ENCODE assay signal across 23 cellular contexts in the genomic region with DNA sequence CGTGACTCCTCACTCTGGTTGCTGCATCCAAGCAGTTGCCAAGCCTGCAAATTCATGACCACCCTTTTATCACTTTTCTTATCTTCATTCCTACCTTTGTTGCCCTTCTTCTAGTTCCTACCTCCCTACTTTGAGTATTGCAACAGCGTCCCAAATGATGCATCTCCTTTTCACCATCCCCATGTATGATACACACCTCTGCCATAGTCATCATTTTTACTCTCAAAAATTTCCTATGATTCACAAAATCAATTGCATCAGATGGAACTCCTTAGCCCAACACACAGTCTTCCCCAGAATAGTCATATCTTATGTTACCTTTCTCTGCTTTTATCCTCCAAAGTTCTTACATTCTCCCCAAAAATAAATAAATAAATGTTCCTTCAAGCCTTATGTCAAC.
DNase-seq lines count a peak whose midpoint lies in the region; ATAC-seq, FAIRE-seq and TF ChIP-seq lines count a peak whose summit lies in the region.
"Had no signal": no experiment of that assay in that cellular context is flagged by ENCODE, and none has a peak within 500 bp of the region (broad histone marks: within the 10 kb centered on the region; RNA-seq: fewer than 3 reads in every experiment).

No MANE protein-coding gene starts in this region.

- H3K4me2 ChIP-seq in mammary epithelial cell (ENCODE audit: insufficient read depth, low read depth, low read length), result no peak overlapping the region
- H3K4me2 ChIP-seq in Karpas-422 (ENCODE audit: low read depth, low read length, poor library complexity, severe bottlenecking), result no peak overlapping the region
- H3K4me2 ChIP-seq in HepG2 (ENCODE audit: low read depth, low read length), result no peak overlapping the region
- H3K4me2 ChIP-seq: BLaER1 had no signal

- H3K4me3 Mint-ChIP-seq in MCF 10A (ENCODE audit: unreplicated experiment), result no peak overlapping the region
- H3K4me3 Mint-ChIP-seq: B cell; CD4-positive, CD25-positive, alpha-beta regulatory T cell; CD8-positive, alpha-beta T cell had no signal

- no peaks in the 10 kb centered on the region for H3K27me3 ChIP-seq in breast epithelium
- peaks cover 2% of the 10 kb centered on the region for H3K27me3 ChIP-seq in mammary epithelial cell (ENCODE audit: insufficient read depth, low read length)
- H3K27me3 ChIP-seq in foreskin keratinocyte, result no peaks in the 10 kb centered on the region
- no peaks in the 10 kb centered on the region for H3K27me3 ChIP-seq in Karpas-422 (ENCODE audit: low read length)
- no peaks in the 10 kb centered on the region for H3K27me3 ChIP-seq in HepG2 (ENCODE audit: control insufficient read depth in 1 of 2, insufficient read depth in 2 of 2, low read length in 2 of 2)
- H3K27me3 ChIP-seq: BLaER1 had no signal

- peak; percentile 13 for DNase-seq in MCF 10A (ENCODE audit: unreplicated experiment)
- DNase-seq in breast epithelium (ENCODE audit: low spot score in 2 of 2), result no peak
- peak; percentile 33 for DNase-seq in mammary epithelial cell
- peak in 1 of 2 donors; percentile 28 for DNase-seq in foreskin keratinocyte
- DNase-seq in NCI-H345 (lab: John Stamatoyannopoulos, UW), result no peak
- DNase-seq in Karpas-422, result no peak
- no peak for DNase-seq in HepG2 (ENCODE audit: low spot score)
- DNase-seq: Caco-2; CD4-positive, CD25-positive, alpha-beta regulatory T cell; CD8-positive, alpha-beta T cell; DMS153; DND-41; H7; HCEC 1CT had no signal

- H3K9ac ChIP-seq in mammary epithelial cell (ENCODE audit: insufficient read depth, low read length) (no peak overlapping the region), Karpas-422 (ENCODE audit: low read length) (no peak overlapping the region), HepG2 (ENCODE audit: insufficient read depth, low read depth, low read length) (no peak overlapping the region)
- H3K9ac ChIP-seq: BLaER1 had no signal

- TF ChIP-seq RAD21 in HepG2 (CRISPR knock-in tag; IDR thresholded peaks at IDR 0.05), result no peak

- H3K9me3 ChIP-seq in breast epithelium (no peaks in the 10 kb centered on the region), mammary epithelial cell (replicated peaks; ENCODE audit: insufficient read depth, low read length) (no peaks in the 10 kb centered on the region), Karpas-422 (ENCODE audit: low read length) (no peaks in the 10 kb centered on the region), HepG2 (ENCODE audit: low read length) (no peaks in the 10 kb centered on the region)
- H3K9me3 ChIP-seq: BLaER1, Caco-2 had no signal

- no peak for TF ChIP-seq CTCF in MCF 10A (IDR thresholded peaks at IDR 0.05; ENCODE audit: unreplicated experiment)
- no peak for TF ChIP-seq CTCF in breast epithelium (IDR thresholded peaks at IDR 0.05)
- no peak for TF ChIP-seq CTCF in mammary epithelial cell (conservative IDR thresholded peaks at IDR 0.05 in 1 of 2, IDR thresholded peaks at IDR 0.05 in 1 of 2; ENCODE audit: extremely low read depth in 1 of 2, insufficient read depth in 1 of 2, low read depth in 1 of 2, low read length in 2 of 2)
- no peak for TF ChIP-seq CTCF in foreskin keratinocyte (conservative IDR thresholded peaks at IDR 0.05)
- no peak for TF ChIP-seq CTCF in HepG2 (CRISPR knock-in tag; IDR thresholded peaks at IDR 0.05)

- no peak for TF ChIP-seq EP300 in HepG2 (IDR thresholded peaks at IDR 0.05; ENCODE audit: low read depth in 2 of 2, low read length in 2 of 2)
- TF ChIP-seq EP300 in HepG2 (CRISPR knock-in tag; IDR thresholded peaks at IDR 0.05; ENCODE audit: borderline replicate concordance), result no peak

- H2AFZ ChIP-seq in mammary epithelial cell (ENCODE audit: low read depth, low read length) (no peak overlapping the region), Karpas-422 (ENCODE audit: low read length) (no peak overlapping the region), HepG2 (ENCODE audit: low read length) (no peak overlapping the region)

- dilution Hi-C loops in mammary epithelial cell (cut with HindIII; ENCODE audit: low sequenced_read_pairs), result no loop called here

- intact Hi-C loops in MCF 10A (cut with micrococcal nuclease) (no loop called here), breast epithelium (cut with DNase I; ENCODE audit: low total_unique reads) (no loop called here), mammary epithelial cell (cut with micrococcal nuclease) (loop anchor here (5.0 to 10.0 kb wide), 3 partner anchors 170 to 1393 kb away; no protein-coding TSS in a partner anchor), HepG2 (cut with micrococcal nuclease; ENCODE audit: unreplicated experiment) (no loop called here)

- CTCF ChIA-PET in MCF 10A (lab: Yijun Ruan, JAX), result no interaction called here
- CTCF ChIA-PET in mammary epithelial cell (lab: Charles Lee; ENCODE audit: low non-redundant PET), result no interaction called here
- CTCF ChIA-PET in HepG2 (lab: Yijun Ruan, JAX; ENCODE audit: low intra/inter-chr PET ratio, low total read pairs), result no interaction called here

- ATAC-seq in foreskin keratinocyte (peak; percentile 68), HG02981 (IDR thresholded peaks at IDR 0.05; ENCODE audit: unreplicated experiment) (no peak), HepG2 (no peak)
- ATAC-seq: CD8-positive, alpha-beta T cell had no signal

- H3K36me3 ChIP-seq in breast epithelium (no peaks in the 10 kb centered on the region), mammary epithelial cell (ENCODE audit: insufficient read depth, low read length) (no peaks in the 10 kb centered on the region), Karpas-422 (ENCODE audit: insufficient read depth, low read length) (no peaks in the 10 kb centered on the region), HepG2 (replicated peaks in 1 of 2; ENCODE audit: control insufficient read depth in 1 of 2, insufficient read depth in 2 of 2, low read length in 2 of 2) (no peaks in the 10 kb centered on the region)
- H3K36me3 ChIP-seq: BLaER1 had no signal

- H3K27ac Mint-ChIP-seq in MCF 10A (ENCODE audit: low read depth, unreplicated experiment), result no peak overlapping the region
- H3K27ac Mint-ChIP-seq: B cell; CD4-positive, CD25-positive, alpha-beta regulatory T cell; CD8-positive, alpha-beta T cell had no signal

- in situ Hi-C loops in mammary epithelial cell (cut with MboI; ENCODE audit: low sequenced_read_pairs in 2 of 2), result loop anchor here in 1 of 2 donors (25.0 kb wide), 2 partner anchors 272 to 422 kb away; no protein-coding TSS in a partner anchor
- in situ Hi-C loops in HepG2 (cut with HindIII; ENCODE audit: extremely low pct_ligation_motif_present, low pct_unique_long_range_greater_than_20kb), result loop anchor here (5.0 kb wide), 1 partner anchor 62 kb away; no protein-coding TSS in a partner anchor

- no peak for TF ChIP-seq POLR2A in breast epithelium (IDR thresholded peaks at IDR 0.05)
- no peak for TF ChIP-seq POLR2A in HepG2 (IDR thresholded peaks at IDR 0.05; ENCODE audit: insufficient read depth in 1 of 2, low read depth in 2 of 2, low read length in 2 of 2)

- no peak overlapping the region for H3K27ac ChIP-seq in breast epithelium
- no peak overlapping the region for H3K27ac ChIP-seq in mammary epithelial cell (ENCODE audit: insufficient read depth, low read depth, low read length)
- H3K27ac ChIP-seq in foreskin keratinocyte, result no peak overlapping the region
- H3K27ac ChIP-seq in Karpas-422 (ENCODE audit: low read length), result no peak overlapping the region
- H3K27ac ChIP-seq in HepG2 (ENCODE audit: extremely low read length, insufficient read depth, low read length), result no peak overlapping the region
- H3K27ac ChIP-seq: 22Rv1, BLaER1, C4-2B had no signal

- no peak for FAIRE-seq in HepG2 (lab: Jason Lieb, UNC)
- FAIRE-seq: A204.1, G401.6, GM12892, H1 had no signal

- H3K4me3 ChIP-seq in breast epithelium (no peak overlapping the region), mammary epithelial cell (replicated peaks in 1 of 3; ENCODE audit: insufficient read depth in 1 of 3, low read depth in 2 of 3, low read length in 3 of 3) (no peak overlapping the region), Karpas-422 (ENCODE audit: low read length) (no peak overlapping the region), HepG2 (replicated peaks in 1 of 3; ENCODE audit: insufficient read depth in 1 of 3, low read depth in 2 of 3, low read length in 3 of 3) (no peak overlapping the region)
- H3K4me3 ChIP-seq: BLaER1 had no signal

- no peaks in the 10 kb centered on the region for H3K9me2 ChIP-seq in Karpas-422 (replicated peaks; ENCODE audit: insufficient read depth, low read length)

- H3K79me2 ChIP-seq in mammary epithelial cell (ENCODE audit: insufficient read depth, low read length) (no peaks in the 10 kb centered on the region), Karpas-422 (ENCODE audit: low read length) (no peaks in the 10 kb centered on the region), HepG2 (ENCODE audit: insufficient read depth, low read length) (no peaks in the 10 kb centered on the region)

- WGBS in mammary epithelial cell (ENCODE audit: low coverage, missing lambda C conversion rate), result 100% methylated on average over 2 of the region's 2 CpGs
- 1% methylated on average over 2 of the region's 2 CpGs for WGBS in HepG2 (ENCODE audit: low lambda C conversion rate)

- H4K20me1 ChIP-seq in mammary epithelial cell (ENCODE audit: insufficient read depth, low read length) (no peaks in the 10 kb centered on the region), Karpas-422 (ENCODE audit: insufficient read depth, low read depth, low read length) (no peaks in the 10 kb centered on the region), HepG2 (ENCODE audit: insufficient read depth, low read length) (no peaks in the 10 kb centered on the region)
- H4K20me1 ChIP-seq: BLaER1 had no signal

- BruUV-seq in MCF 10A (replicated peaks; lab: Mats Ljungman, UMichigan) (no TSS peak), mammary epithelial cell (replicated peaks; lab: Mats Ljungman, UMichigan) (no TSS peak), HepG2 (replicated peaks; lab: Mats Ljungman, UMichigan) (no TSS peak)

- no peaks in the 10 kb centered on the region for H3K27me3 Mint-ChIP-seq in MCF 10A (ENCODE audit: insufficient read depth, unreplicated experiment)

- H3K36me3 Mint-ChIP-seq in MCF 10A (ENCODE audit: insufficient read depth, unreplicated experiment), result no peaks in the 10 kb centered on the region
- H3K36me3 Mint-ChIP-seq: CD4-positive, CD25-positive, alpha-beta regulatory T cell; CD8-positive, alpha-beta T cell had no signal

- peaks cover 10% of the 10 kb centered on the region for H3K4me1 Mint-ChIP-seq in MCF 10A (ENCODE audit: insufficient read depth, unreplicated experiment)
- H3K4me1 Mint-ChIP-seq: B cell; CD4-positive, CD25-positive, alpha-beta regulatory T cell had no signal

- no peaks in the 10 kb centered on the region for H3K9me3 Mint-ChIP-seq in MCF 10A (ENCODE audit: unreplicated experiment)
- H3K9me3 Mint-ChIP-seq: CD4-positive, CD25-positive, alpha-beta regulatory T cell; CD8-positive, alpha-beta T cell had no signal

- no peaks in the 10 kb centered on the region for H3K4me1 ChIP-seq in breast epithelium
- H3K4me1 ChIP-seq in mammary epithelial cell (ENCODE audit: insufficient read depth, low read length), result no peaks in the 10 kb centered on the region
- no peaks in the 10 kb centered on the region for H3K4me1 ChIP-seq in foreskin keratinocyte
- no peaks in the 10 kb centered on the region for H3K4me1 ChIP-seq in Karpas-422 (ENCODE audit: low read length)
- H3K4me1 ChIP-seq in HepG2 (ENCODE audit: insufficient read depth, low read length), result peaks cover 9% of the 10 kb centered on the region; the same call in 1 of the 2 replicates
- H3K4me1 ChIP-seq: BLaER1, Caco-2 had no signal

- POLR2A ChIA-PET in MCF 10A (lab: Yijun Ruan, JAX) (no interaction called here), HepG2 (lab: Yijun Ruan, JAX) (no interaction called here)

TF ChIP-seq in HepG2, 621 proteins besides CTCF, POLR2A, EP300 and RAD21 (continues in another document):
- no peak for TF ChIP-seq STAT5B (CRISPR knock-in tag; IDR thresholded peaks at IDR 0.05)

Comparison
In these comparisons a context has a peak if more than half of its experiments do, and no peak if none do; other contexts are left out.
1. DNase-seq: peak in MCF 10A (single experiment) and mammary epithelial cell (single experiment); none in breast epithelium (0 of 2), NCI-H345 (single experiment), Karpas-422 (single experiment) and HepG2 (single experiment).